8 cellular contexts compared by ENCODE assay signal in the genomic region with DNA sequence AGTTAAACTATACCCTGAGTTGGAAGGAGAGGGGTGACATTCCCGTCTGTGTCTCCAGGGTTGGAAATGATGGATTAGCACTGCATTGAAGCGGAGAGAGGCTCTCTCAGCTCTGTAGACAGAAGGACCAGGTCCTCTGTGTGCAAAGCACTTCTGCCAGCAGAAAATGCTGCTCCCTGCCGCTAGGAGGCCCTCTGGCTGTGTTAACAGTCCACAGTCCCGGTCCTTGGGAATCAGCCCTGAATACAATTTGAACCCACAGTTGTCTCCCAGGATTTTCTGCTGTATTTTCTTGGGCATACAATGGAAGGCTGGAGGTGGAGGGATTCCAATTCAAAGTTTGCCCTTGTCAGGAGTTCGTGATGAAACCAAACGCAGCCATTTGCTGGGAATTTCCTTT.
DNase-seq lines count a peak whose midpoint lies in the region; ATAC-seq and TF ChIP-seq lines count a peak whose summit lies in the region.
"Had no signal": no experiment of that assay in that cellular context is flagged by ENCODE, and none has a peak within 500 bp of the region (broad histone marks: within the 10 kb centered on the region; RNA-seq: fewer than 3 reads in every experiment).

No MANE protein-coding gene starts in this region.

- H3K9me3 ChIP-seq in DND-41 (ENCODE audit: insufficient read depth, low read length, severe bottlenecking) (no peaks in the 10 kb centered on the region), ascending aorta (peaks cover 0 to 2% of the 10 kb centered on the region in 2 donors)

- peak; percentile 61 for TF ChIP-seq CTCF in DND-41 (IDR thresholded peaks at IDR 0.05; ENCODE audit: borderline replicate concordance, extremely low read depth, low read length, poor library complexity, severe bottlenecking)
- TF ChIP-seq CTCF in VCaP (conservative IDR thresholded peaks at IDR 0.05), result peak; percentile 79
- TF ChIP-seq CTCF in ascending aorta (IDR thresholded peaks at IDR 0.05), result peak in 1 of 3 experiments; percentile 13

- no peaks in the 10 kb centered on the region for H3K79me2 ChIP-seq in DND-41 (ENCODE audit: insufficient read depth, low read length)

- H3K27me3 ChIP-seq in DND-41 (ENCODE audit: insufficient read depth, low read length, poor library complexity), result peaks cover 6% of the 10 kb centered on the region
- no peaks in the 10 kb centered on the region; the same call in 1 of the 2 replicates for H3K27me3 ChIP-seq in H7 (ENCODE audit: control insufficient read depth, insufficient read depth, low read length)
- no peaks in the 10 kb centered on the region for H3K27me3 ChIP-seq in ascending aorta

- intact Hi-C loops in ascending aorta (cut with DNase I), result no loop called here

- H3K9ac ChIP-seq in DND-41 (ENCODE audit: low read depth, low read length), result no peak overlapping the region

- H2AFZ ChIP-seq in DND-41 (ENCODE audit: low read depth, low read length), result no peak overlapping the region

- H3K4me1 ChIP-seq in DND-41 (ENCODE audit: insufficient read depth, low read length), result no peaks in the 10 kb centered on the region
- H3K4me1 ChIP-seq in ascending aorta, result no peaks in the 10 kb centered on the region

- peak; percentile 52; the same call in 1 of the 3 replicates for ATAC-seq in DND-41 (ENCODE audit: insufficient read depth, low read depth)
- ATAC-seq in GM21528 (IDR thresholded peaks at IDR 0.05; ENCODE audit: low FRiP score, unreplicated experiment), result no peak
- ATAC-seq in GM18519 (IDR thresholded peaks at IDR 0.05; ENCODE audit: low FRiP score, unreplicated experiment), result no peak

- no peak overlapping the region for H3K4me2 ChIP-seq in DND-41 (ENCODE audit: insufficient read depth, low read length)

- H3K27ac ChIP-seq in DND-41 (ENCODE audit: low read length) (no peak overlapping the region), VCaP (no peak overlapping the region), ascending aorta (no peak overlapping the region)

- no peak overlapping the region for H3K4me3 ChIP-seq in DND-41 (ENCODE audit: low read depth in 1 of 2, low read length in 2 of 2)
- no peak overlapping the region for H3K4me3 ChIP-seq in H7 (ENCODE audit: insufficient read depth, low read depth, low read length)
- H3K4me3 ChIP-seq in ascending aorta, result no peak overlapping the region

- peak; percentile 26 for DNase-seq in DND-41
- peak; percentile 71 for DNase-seq in H7
- peak; percentile 13 for DNase-seq in medulla oblongata (ENCODE audit: extremely low spot score)
- no peak for DNase-seq in ascending aorta (ENCODE audit: low spot score in 2 of 2)
- DNase-seq: NCI-H446 had no signal

- H4K20me1 ChIP-seq in DND-41 (ENCODE audit: insufficient read depth, low read length), result no peaks in the 10 kb centered on the region

- H3K36me3 ChIP-seq in DND-41 (ENCODE audit: insufficient read depth, low read length) (no peaks in the 10 kb centered on the region), H7 (replicated peaks; ENCODE audit: control insufficient read depth, insufficient read depth, low read length) (no peaks in the 10 kb centered on the region), ascending aorta (no peaks in the 10 kb centered on the region)

Comparison
In these comparisons a context has a peak if more than half of its experiments do, and no peak if none do; other contexts are left out.
1. DNase-seq: peak in DND-41 (single experiment), H7 (single experiment) and medulla oblongata (single experiment); none in ascending aorta (0 of 2).